In the genomic region with DNA sequence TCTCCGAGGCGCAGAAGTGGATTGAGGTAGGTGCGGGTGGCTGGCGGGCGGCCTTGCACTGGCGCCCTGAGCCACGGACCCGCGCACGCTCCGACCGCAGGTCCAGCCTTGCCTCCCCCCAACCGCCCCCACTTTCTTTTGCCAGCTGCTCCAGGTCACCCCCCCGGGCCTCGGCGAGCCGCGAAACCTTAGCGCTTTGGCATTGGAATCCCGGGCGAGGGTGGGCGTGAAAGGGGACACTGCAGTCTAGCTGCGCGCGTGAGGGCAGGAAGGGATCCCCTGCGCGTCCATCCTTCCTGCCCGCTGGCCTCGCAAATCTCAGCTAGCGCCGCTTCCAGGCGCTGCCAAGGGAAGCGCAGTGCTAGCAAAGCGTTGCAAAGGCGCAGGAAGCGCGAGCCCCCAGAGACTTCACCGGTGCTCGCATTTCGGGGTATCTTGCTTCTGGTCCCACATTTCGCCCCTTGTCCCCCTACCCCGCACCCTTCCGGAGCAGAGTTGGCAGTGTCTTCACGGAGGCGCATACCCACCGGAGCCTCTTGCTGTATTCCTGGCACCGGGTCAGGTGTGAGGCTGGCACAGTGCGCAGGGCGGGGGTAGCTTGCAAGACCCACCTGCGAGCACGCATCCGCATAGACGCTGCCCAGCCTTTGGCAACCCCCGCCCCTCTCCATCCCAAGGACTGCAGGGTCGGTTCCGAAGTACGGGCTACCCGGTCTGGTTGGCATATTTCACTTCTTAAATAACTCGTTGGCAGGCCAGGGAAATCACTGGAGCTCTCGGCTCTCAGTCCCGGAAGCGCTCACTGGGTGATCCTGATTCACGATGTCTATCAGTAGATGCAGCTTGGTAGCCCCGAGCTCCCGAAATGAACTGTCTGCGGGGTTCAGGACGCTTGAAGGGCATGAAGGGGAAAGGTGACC, we compare ENCODE assay signal across 8 cellular contexts.
DNase-seq lines count a peak whose midpoint lies in the region; ATAC-seq and TF ChIP-seq lines count a peak whose summit lies in the region.

No MANE protein-coding gene starts in this region.

- H3F3A ChIP-seq in SK-N-SH (replicated peaks; ENCODE audit: insufficient read depth), result peaks cover 3% of the 10 kb centered on the region

- TF ChIP-seq RAD21 in SK-N-SH (IDR thresholded peaks at IDR 0.05; ENCODE audit: low read length), result no peak

- no peak for TF ChIP-seq CTCF in SK-N-SH (IDR thresholded peaks at IDR 0.05)

- peaks cover 0 to 2% of the 10 kb centered on the region in 2 donors for H3K36me3 Mint-ChIP-seq in activated T-cell treated with anti-CD3 and anti-CD28 coated beads, Interleukin-2, amount 50 U/mL, for 72 hours (ENCODE audit: insufficient read depth in 2 of 2)

- H3K27me3 ChIP-seq in SK-N-SH (ENCODE audit: insufficient read depth), result peaks cover 23% of the 10 kb centered on the region; the same call in 1 of the 2 replicates

- peak overlapping the region; percentile 62 to 65 for H3K4me3 ChIP-seq in SK-N-SH (ENCODE audit: low read depth in 2 of 2, low read length in 1 of 2)

- H3K9me3 ChIP-seq in SK-N-SH, result no peaks in the 10 kb centered on the region

- intact Hi-C loops in head of caudate nucleus (cut with DNase I), result loop anchor here (10.0 kb wide), 2 partner anchors 64 to 144 kb away; no protein-coding TSS in a partner anchor

- ATAC-seq in activated T-cell treated with anti-CD3 and anti-CD28 coated beads, Interleukin-2, amount 50 U/mL, for 72 hours (replicated peaks in 1 of 2), result no peak
- no peak for ATAC-seq in HG03135 (IDR thresholded peaks at IDR 0.05; ENCODE audit: unreplicated experiment)

- H3K79me2 ChIP-seq in SK-N-SH (ENCODE audit: insufficient read depth), result no peaks in the 10 kb centered on the region

- DNase-seq in activated T-cell treated with anti-CD3 and anti-CD28 coated beads, Interleukin-2, amount 50 U/mL, for 72 hours, result no peak
- DNase-seq in activated T-cell treated with anti-CD3 and anti-CD28 coated beads, Interleukin-2, amount 50 U/mL, for 1 hour, result no peak
- DNase-seq in SK-N-SH (peak; percentile 46), head of caudate nucleus (peak; percentile 39 to 83 (median 68)), occipital lobe (lab: John Stamatoyannopoulos, UW) (peak; percentile 51), T-helper 1 cell (no peak)
- no peak for DNase-seq in activated CD4-positive, alpha-beta T cell treated with anti-CD3 and anti-CD28 coated beads for 4 hours

- H3K36me3 ChIP-seq in SK-N-SH (replicated peaks in 1 of 2; ENCODE audit: control insufficient read depth in 1 of 2, insufficient read depth in 2 of 2, low read length in 1 of 2), result no peaks in the 10 kb centered on the region

- peaks cover 0 to 42% of the 10 kb centered on the region in 2 experiments; a peak in 2 of 4 replicates for H3K4me1 ChIP-seq in SK-N-SH (ENCODE audit: control insufficient read depth in 1 of 2, insufficient read depth in 2 of 2, low read depth in 1 of 2, low read length in 1 of 2)

- WGBS in SK-N-SH (ENCODE audit: low lambda C conversion rate), result 2% methylated on average over 34 of the region's 67 CpGs

- H3K4me3 Mint-ChIP-seq in activated T-cell treated with anti-CD3 and anti-CD28 coated beads, Interleukin-2, amount 50 U/mL, for 72 hours, result peak overlapping the region; percentile 28 to 39

- POLR2A ChIA-PET in SK-N-SH (lab: Yijun Ruan, JAX), result interaction anchor here (0.6 to 3.7 kb wide), 9 partner anchors 73 to 258 kb away, joined by 3 to 20 read pairs (median 3); partner anchors contain the start of gene UCHL1

- H3K9ac ChIP-seq in SK-N-SH, result no peak overlapping the region

- CTCF ChIA-PET in SK-N-SH (lab: Yijun Ruan, JAX), result interaction anchor here (0.6 to 3.2 kb wide), 16 partner anchors 13 to 301 kb away, joined by 3 to 12 read pairs (median 5); no protein-coding TSS in a partner anchor

- H3K9me2 ChIP-seq in SK-N-SH, result no peaks in the 10 kb centered on the region

- H3K4me1 Mint-ChIP-seq in activated T-cell treated with anti-CD3 and anti-CD28 coated beads, Interleukin-2, amount 50 U/mL, for 72 hours (ENCODE audit: low read depth), result no peaks in the 10 kb centered on the region

- H2AFZ ChIP-seq in SK-N-SH (ENCODE audit: low read depth), result peak overlapping the region; percentile 91; the same call in 1 of the 2 replicates

- H3K27ac Mint-ChIP-seq in activated T-cell treated with anti-CD3 and anti-CD28 coated beads, Interleukin-2, amount 50 U/mL, for 72 hours, result no peak overlapping the region

- H3K27me3 Mint-ChIP-seq in activated T-cell treated with anti-CD3 and anti-CD28 coated beads, Interleukin-2, amount 50 U/mL, for 72 hours (ENCODE audit: low read depth), result peaks cover 39% of the 10 kb centered on the region

- H3K4me2 ChIP-seq in SK-N-SH, result peak overlapping the region; percentile 92

- peaks cover 0 to 3% of the 10 kb centered on the region in 2 donors for H3K9me3 Mint-ChIP-seq in activated T-cell treated with anti-CD3 and anti-CD28 coated beads, Interleukin-2, amount 50 U/mL, for 72 hours

- H3K27ac ChIP-seq in SK-N-SH (ENCODE audit: low read depth in 2 of 2, low read length in 1 of 2), result peak overlapping the region in 1 of 2 experiments; percentile 76; a peak in 2 of 4 replicates

- H4K20me1 ChIP-seq in SK-N-SH (ENCODE audit: insufficient read depth), result no peaks in the 10 kb centered on the region

- no peak for TF ChIP-seq EP300 in SK-N-SH (IDR thresholded peaks at IDR 0.05; ENCODE audit: borderline replicate concordance in 1 of 2, low read depth in 1 of 2, low read length in 1 of 2)

TF ChIP-seq in SK-N-SH, 30 proteins besides CTCF, POLR2A, EP300 and RAD21:
- no peak for TF ChIP-seq NFIC (IDR thresholded peaks at IDR 0.05; ENCODE audit: borderline replicate concordance)
- no peak for TF ChIP-seq FOXM1 (IDR thresholded peaks at IDR 0.05; ENCODE audit: low read depth)
- TF ChIP-seq, protein P1, sequence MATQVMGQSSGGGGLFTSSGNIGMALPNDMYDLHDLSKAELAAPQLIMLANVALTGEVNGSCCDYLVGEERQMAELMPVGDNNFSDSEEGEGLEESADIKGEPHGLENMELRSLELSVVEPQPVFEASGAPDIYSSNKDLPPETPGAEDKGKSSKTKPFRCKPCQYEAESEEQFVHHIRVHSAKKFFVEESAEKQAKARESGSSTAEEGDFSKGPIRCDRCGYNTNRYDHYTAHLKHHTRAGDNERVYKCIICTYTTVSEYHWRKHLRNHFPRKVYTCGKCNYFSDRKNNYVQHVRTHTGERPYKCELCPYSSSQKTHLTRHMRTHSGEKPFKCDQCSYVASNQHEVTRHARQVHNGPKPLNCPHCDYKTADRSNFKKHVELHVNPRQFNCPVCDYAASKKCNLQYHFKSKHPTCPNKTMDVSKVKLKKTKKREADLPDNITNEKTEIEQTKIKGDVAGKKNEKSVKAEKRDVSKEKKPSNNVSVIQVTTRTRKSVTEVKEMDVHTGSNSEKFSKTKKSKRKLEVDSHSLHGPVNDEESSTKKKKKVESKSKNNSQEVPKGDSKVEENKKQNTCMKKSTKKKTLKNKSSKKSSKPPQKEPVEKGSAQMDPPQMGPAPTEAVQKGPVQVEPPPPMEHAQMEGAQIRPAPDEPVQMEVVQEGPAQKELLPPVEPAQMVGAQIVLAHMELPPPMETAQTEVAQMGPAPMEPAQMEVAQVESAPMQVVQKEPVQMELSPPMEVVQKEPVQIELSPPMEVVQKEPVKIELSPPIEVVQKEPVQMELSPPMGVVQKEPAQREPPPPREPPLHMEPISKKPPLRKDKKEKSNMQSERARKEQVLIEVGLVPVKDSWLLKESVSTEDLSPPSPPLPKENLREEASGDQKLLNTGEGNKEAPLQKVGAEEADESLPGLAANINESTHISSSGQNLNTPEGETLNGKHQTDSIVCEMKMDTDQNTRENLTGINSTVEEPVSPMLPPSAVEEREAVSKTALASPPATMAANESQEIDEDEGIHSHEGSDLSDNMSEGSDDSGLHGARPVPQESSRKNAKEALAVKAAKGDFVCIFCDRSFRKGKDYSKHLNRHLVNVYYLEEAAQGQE (IDR thresholded peaks at IDR 0.05; ENCODE audit: low read depth, low read length), result no peak
- TF ChIP-seq ELF1 (IDR thresholded peaks at IDR 0.05), result no peak
- no peak; the same call in 1 of the 2 replicates for TF ChIP-seq NRF1 (IDR thresholded peaks at IDR 0.05; ENCODE audit: low read depth, low read length)
- no peak for TF ChIP-seq FOXJ3 (CRISPR knock-in tag; IDR thresholded peaks at IDR 0.05)
- no peak for TF ChIP-seq MXI1 (IDR thresholded peaks at IDR 0.05; ENCODE audit: low read depth, low read length)
- TF ChIP-seq FOSL2 (IDR thresholded peaks at IDR 0.05; ENCODE audit: borderline replicate concordance, low read depth), result no peak
- no peak for TF ChIP-seq EZH2phosphoT487 (IDR thresholded peaks at IDR 0.05; ENCODE audit: borderline replicate concordance, low read depth)
- no peak for TF ChIP-seq TAF1 (IDR thresholded peaks at IDR 0.05; ENCODE audit: borderline replicate concordance, low read depth, low read length)
- no peak for TF ChIP-seq RFX5 (IDR thresholded peaks at IDR 0.05; ENCODE audit: low read length)
- no peak for TF ChIP-seq MEF2A (IDR thresholded peaks at IDR 0.05; ENCODE audit: borderline replicate concordance, low read depth)
- TF ChIP-seq, protein P2, sequence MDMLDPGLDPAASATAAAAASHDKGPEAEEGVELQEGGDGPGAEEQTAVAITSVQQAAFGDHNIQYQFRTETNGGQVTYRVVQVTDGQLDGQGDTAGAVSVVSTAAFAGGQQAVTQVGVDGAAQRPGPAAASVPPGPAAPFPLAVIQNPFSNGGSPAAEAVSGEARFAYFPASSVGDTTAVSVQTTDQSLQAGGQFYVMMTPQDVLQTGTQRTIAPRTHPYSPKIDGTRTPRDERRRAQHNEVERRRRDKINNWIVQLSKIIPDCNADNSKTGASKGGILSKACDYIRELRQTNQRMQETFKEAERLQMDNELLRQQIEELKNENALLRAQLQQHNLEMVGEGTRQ (IDR thresholded peaks at IDR 0.05; ENCODE audit: borderline replicate concordance, low read depth, low read length), result no peak
- no peak for TF ChIP-seq TEAD4 (IDR thresholded peaks at IDR 0.05; ENCODE audit: borderline replicate concordance, insufficient read depth)
- no peak for TF ChIP-seq IRF3 (IDR thresholded peaks at IDR 0.05; ENCODE audit: low read depth, low read length)
- TF ChIP-seq YY1 (IDR thresholded peaks at IDR 0.05; ENCODE audit: low read depth), result no peak
- no peak for TF ChIP-seq JUND (IDR thresholded peaks at IDR 0.05)

Comparison
In these comparisons a context has a peak if more than half of its experiments do, and no peak if none do; other contexts are left out.
1. DNase-seq: peak in SK-N-SH (single experiment), head of caudate nucleus (42 of 42) and occipital lobe (single experiment); none in activated T-cell treated with anti-CD3 and anti-CD28 coated beads, Interleukin-2, amount 50 U/mL, for 72 hours (0 of 2), activated T-cell treated with anti-CD3 and anti-CD28 coated beads, Interleukin-2, amount 50 U/mL, for 1 hour (single experiment), activated CD4-positive, alpha-beta T cell treated with anti-CD3 and anti-CD28 coated beads for 4 hours (0 of 2) and T-helper 1 cell (0 of 5).